Comparison of ENCODE assay signal across 8 cellular contexts in genomic region chr19:18223860-18224524, GRCh38. TPM values are rescaled to one million over a fixed set of nuclear protein-coding genes. Genes with fewer than 3 reads are reported as not detected.
DNase-seq lines count a peak whose midpoint lies in the region; ATAC-seq and TF ChIP-seq lines count a peak whose summit lies in the region.

No MANE protein-coding gene starts in this region.

- 6 to 7% (median 6%) methylated on average over 35 to 39 of the region's 39 CpGs for WGBS in stomach, 5 donors

- H3K4me3 Mint-ChIP-seq in HFFc6: peak overlapping the region; percentile 84

- H3K9me3 ChIP-seq in SJCRH30 (replicated peaks): no peaks in the 10 kb centered on the region
- no peaks in the 10 kb centered on the region for H3K9me3 ChIP-seq in stomach

- no peak overlapping the region for H3K27ac Mint-ChIP-seq in HFFc6

- TF ChIP-seq EP300 in stomach (IDR thresholded peaks at IDR 0.05): no peak

- H3K4me3 ChIP-seq in SJCRH30: no peak overlapping the region
- H3K4me3 ChIP-seq in cardiac fibroblast (replicated peaks in 1 of 2; ENCODE audit: low read depth in 2 of 2, low read length in 2 of 2): peak overlapping the region; percentile 34 to 52
- H3K4me3 ChIP-seq in stomach: peak overlapping the region; percentile 38 to 46 (median 44)

- peaks cover 14% of the 10 kb centered on the region for H3K4me1 Mint-ChIP-seq in HFFc6 (ENCODE audit: low read depth)

- ATAC-seq in GM19023 (IDR thresholded peaks at IDR 0.05; ENCODE audit: unreplicated experiment): no peak

- no peaks in the 10 kb centered on the region for H3K9me3 Mint-ChIP-seq in HFFc6

- no peaks in the 10 kb centered on the region for H3K27me3 ChIP-seq in SJCRH30
- H3K27me3 ChIP-seq in stomach: peaks cover 3 to 89% (median 51%) of the 10 kb centered on the region in 3 donors

- DNase-seq in COLO668 (lab: John Stamatoyannopoulos, UW; ENCODE audit: unreplicated experiment): peak; percentile 13
- no peak for DNase-seq in HFFc6
- DNase-seq in SJCRH30: peak; percentile 43 to 49
- DNase-seq in cardiac fibroblast (ENCODE audit: low read depth in 2 of 2): peak in 1 of 2 donors; percentile 24
- peak; percentile 55 for DNase-seq in left kidney (ENCODE audit: low read depth, low spot score)
- DNase-seq in stomach: no peak
- DNase-seq in posterior vena cava (ENCODE audit: low spot score): no peak

- intact Hi-C loops in stomach (cut with DNase I; ENCODE audit: low total_unique reads) (no loop called here), posterior vena cava (cut with DNase I) (no loop called here)

- H3K36me3 ChIP-seq in SJCRH30 (no peaks in the 10 kb centered on the region), stomach (no peaks in the 10 kb centered on the region)

- no peak for TF ChIP-seq POLR2A in stomach (IDR thresholded peaks at IDR 0.05)

- TF ChIP-seq CTCF in HFFc6 (IDR thresholded peaks at IDR 0.05): no peak
- no peak for TF ChIP-seq CTCF in cardiac fibroblast (IDR thresholded peaks at IDR 0.05; ENCODE audit: low read depth, low read length)
- no peak for TF ChIP-seq CTCF in stomach (IDR thresholded peaks at IDR 0.05)

- H3K36me3 Mint-ChIP-seq in HFFc6 (ENCODE audit: low read depth): no peaks in the 10 kb centered on the region

- H3K27ac ChIP-seq in SJCRH30 (no peak overlapping the region), stomach (peak overlapping the region in 2 of 5 donors; percentile 31 to 61)

- H3K4me1 ChIP-seq in SJCRH30 (no peaks in the 10 kb centered on the region), stomach (peaks cover 10 to 35% (median 34%) of the 10 kb centered on the region in 4 donors)

- peaks cover 4% of the 10 kb centered on the region for H3K27me3 Mint-ChIP-seq in HFFc6 (ENCODE audit: insufficient read depth)

RNA-seq across cellular contexts. Expression of gene PDE4C, which starts 2.2 kb away (rescaled TPM):
- under 1 TPM in 1 of 6 experiments, not detected in 5; 0.14 TPM for total RNA-seq in HFFc6 (2021; fragmentation: NEBNext Ultra II Directional; extraction: Animal tissue kit (Norgen Biotek cat#: 25700))
- 0.81 and 1.3 TPM in 2 replicates for total RNA-seq in SJCRH30 (2014; rRNA removed; shearing (Covaris generic))
- total RNA-seq in stomach (10 to 100 TPM in 3 of 5 donors, 1 to 10 TPM in 1, under 1 TPM in 1; 0.87 to 25.4 (median 11.4) TPM), posterior vena cava (1 to 10 TPM in 1 of 2 donors, under 1 TPM in 1; 0.90 to 1.1 TPM)
- under 1 TPM in 1 of 3 donors, not detected in 2; 0.95 TPM for polyA plus RNA-seq in stomach

RNA-seq across cellular contexts. Expression of gene RAB3A, which starts 20.1 kb away (rescaled TPM):
- total RNA-seq in HFFc6 (2021; fragmentation: NEBNext Ultra II Directional; extraction: Animal tissue kit (Norgen Biotek cat#: 25700)): 1 to 10 TPM; 6.1 to 9.0 (median 7.3) TPM
- 2.3 and 2.7 TPM in 2 replicates for total RNA-seq in SJCRH30 (2014; rRNA removed; shearing (Covaris generic))
- total RNA-seq in stomach (1 to 10 TPM in 3 of 5 donors, under 1 TPM in 1, not detected in 1; 0.87 to 2.2 (median 1.7) TPM), posterior vena cava (1 to 10 TPM; 1.9 to 2.9 TPM)
- polyA plus RNA-seq in stomach: 1 to 10 TPM; 1.4 to 2.2 (median 2.0) TPM

RNA-seq across cellular contexts. Expression of gene MPV17L2, which starts 31.0 kb away (rescaled TPM):
- 10 to 100 TPM in 5 of 6 experiments, 1 to 10 TPM in 1; 9.7 to 14.9 (median 13.1) TPM for total RNA-seq in HFFc6 (2021; fragmentation: NEBNext Ultra II Directional; extraction: Animal tissue kit (Norgen Biotek cat#: 25700))
- 31.3 and 31.7 TPM in 2 replicates for total RNA-seq in SJCRH30 (2014; rRNA removed; shearing (Covaris generic))
- total RNA-seq in stomach (100 to 1,000 TPM in 1 of 5 donors, 10 to 100 TPM in 2, 1 to 10 TPM in 2; 5.9 to 200 (median 13.0) TPM), posterior vena cava (1 to 10 TPM; 6.1 to 6.6 TPM)
- 10 to 100 TPM; 11.6 to 15.4 (median 13.3) TPM for polyA plus RNA-seq in stomach

RNA-seq across cellular contexts. Expression of gene IQCN, which starts 50.3 kb away (rescaled TPM):
- under 1 TPM; 0.40 to 0.87 (median 0.55) TPM for total RNA-seq in HFFc6 (2021; fragmentation: NEBNext Ultra II Directional; extraction: Animal tissue kit (Norgen Biotek cat#: 25700))
- total RNA-seq in SJCRH30 (2014; rRNA removed; shearing (Covaris generic)): 0.03 and 0.06 TPM in 2 replicates
- total RNA-seq in stomach: 10 to 100 TPM in 1 of 5 donors, 1 to 10 TPM in 3, not detected in 1; 2.4 to 35.7 (median 4.0) TPM
- polyA plus RNA-seq in stomach: 1 to 10 TPM; 1.4 to 2.7 (median 2.6) TPM
- 1 to 10 TPM; 2.6 to 4.9 TPM for total RNA-seq in posterior vena cava

RNA-seq across cellular contexts. Expression of gene IFI30, which starts 50.4 kb away (rescaled TPM):
- 1 to 10 TPM; 4.9 to 9.0 (median 6.0) TPM for total RNA-seq in HFFc6 (2021; fragmentation: NEBNext Ultra II Directional; extraction: Animal tissue kit (Norgen Biotek cat#: 25700))
- 0.67 and 1.2 TPM in 2 replicates for total RNA-seq in SJCRH30 (2014; rRNA removed; shearing (Covaris generic))
- total RNA-seq in stomach: 100 to 1,000 TPM in 1 of 5 donors, 10 to 100 TPM in 3, not detected in 1; 37.3 to 199 (median 43.9) TPM
- polyA plus RNA-seq in stomach: 100 to 1,000 TPM in 1 of 3 donors, 10 to 100 TPM in 2; 53.2 to 103 (median 82.9) TPM
- 10 to 100 TPM; 60.7 to 76.7 TPM for total RNA-seq in posterior vena cava

Comparison
In these comparisons a context has a peak if more than half of its experiments do, and no peak if none do; other contexts are left out.
1. DNase-seq: peak in COLO668 (single experiment), SJCRH30 (2 of 2) and left kidney (single experiment); none in HFFc6 (single experiment), stomach (single experiment) and posterior vena cava (single experiment).